28 cellular contexts compared by ENCODE assay signal in genomic region chr4:5842456-5842855, GRCh38. TPM values are rescaled to one million over a fixed set of nuclear protein-coding genes. Genes with fewer than 3 reads are reported as not detected.
"Had no signal": no experiment of that assay in that cellular context is flagged by ENCODE, and none has a peak within 500 bp of the region (broad histone marks: within the 10 kb centered on the region; RNA-seq: fewer than 3 reads in every experiment).

No MANE protein-coding gene starts in this region.

- H3K4me3 Mint-ChIP-seq: effector memory CD8-positive, alpha-beta T cell; mesothelial cell of epicardium; naive B cell; natural killer cell treated with Interleukin-12 subunit alpha and Interleukin-12 subunit beta and Interleukin-15 and Interleukin-18, amount 100 ng/mL, for 72 hours; stimulated activated memory B cell treated with anti-CD40 and anti-IgM and Interleukin-4, amounts not matched to agents 10 μg/mL and 1 μg/mL and 100 μg/mL, for 72 hours; stimulated activated naive CD8-positive, alpha-beta T cell treated with anti-CD3 and anti-CD28 coated beads, Interleukin-15, Interleukin-2, amounts not matched to agents 100 ng/mL and 50 ng/mL, for 24 hours had no signal

- H3K27ac Mint-ChIP-seq: effector memory CD8-positive, alpha-beta T cell; mesothelial cell of epicardium; naive B cell; natural killer cell treated with Interleukin-12 subunit alpha and Interleukin-12 subunit beta and Interleukin-15 and Interleukin-18, amount 100 ng/mL, for 72 hours; stimulated activated memory B cell treated with anti-CD40 and anti-IgM and Interleukin-4, amounts not matched to agents 10 μg/mL and 1 μg/mL and 100 μg/mL, for 72 hours; stimulated activated naive CD8-positive, alpha-beta T cell treated with anti-CD3 and anti-CD28 coated beads, Interleukin-15, Interleukin-2, amounts not matched to agents 100 ng/mL and 50 ng/mL, for 24 hours had no signal

- H3K9me3 ChIP-seq: gastrocnemius medialis, heart left ventricle, left lung, mucosa of descending colon, ovary, psoas muscle, spleen, thoracic aorta, upper lobe of left lung had no signal

- FAIRE-seq: endometrium, islet of Langerhans, urothelium cell line had no signal

- DNase-seq: cortex of kidney; effector memory CD8-positive, alpha-beta T cell; gastrocnemius medialis; heart left ventricle; left cardiac atrium; left lung; mesenchymal stem cell; mucosa of descending colon; naive B cell; occipital lobe; ovary; posterior cingulate gyrus; psoas muscle; right cardiac atrium; spleen; stimulated activated CD4-positive, alpha-beta T cell treated with anti-CD3 and anti-CD28 coated beads, Interleukin-4, amount 100 ng/mL, for 4 hours; upper lobe of left lung had no signal

- H3K4me3 ChIP-seq: gastrocnemius medialis, heart left ventricle, hepatocyte, left lung, mucosa of descending colon, ovary, psoas muscle, skin epidermis, spleen, thoracic aorta, tibial nerve, upper lobe of left lung had no signal

- H3K36me3 Mint-ChIP-seq: natural killer cell treated with Interleukin-12 subunit alpha and Interleukin-12 subunit beta and Interleukin-15 and Interleukin-18, amount 100 ng/mL, for 72 hours; stimulated activated memory B cell treated with anti-CD40 and anti-IgM and Interleukin-4, amounts not matched to agents 10 μg/mL and 1 μg/mL and 100 μg/mL, for 72 hours had no signal

- H3K27me3 Mint-ChIP-seq: stimulated activated naive CD8-positive, alpha-beta T cell treated with anti-CD3 and anti-CD28 coated beads, Interleukin-15, Interleukin-2, amounts not matched to agents 100 ng/mL and 50 ng/mL, for 24 hours had no signal

- H3K9me3 Mint-ChIP-seq: effector memory CD8-positive, alpha-beta T cell; mesothelial cell of epicardium; natural killer cell treated with Interleukin-12 subunit alpha and Interleukin-12 subunit beta and Interleukin-15 and Interleukin-18, amount 100 ng/mL, for 72 hours; stimulated activated naive CD8-positive, alpha-beta T cell treated with anti-CD3 and anti-CD28 coated beads, Interleukin-15, Interleukin-2, amounts not matched to agents 100 ng/mL and 50 ng/mL, for 24 hours had no signal

- H3K36me3 ChIP-seq: gastrocnemius medialis, heart left ventricle, left lung, ovary, spleen, thoracic aorta, tibial nerve, upper lobe of left lung had no signal

- H3K4me1 ChIP-seq: psoas muscle, spleen, tibial nerve had no signal

- H3K4me1 Mint-ChIP-seq: stimulated activated memory B cell treated with anti-CD40 and anti-IgM and Interleukin-4, amounts not matched to agents 10 μg/mL and 1 μg/mL and 100 μg/mL, for 72 hours had no signal

- H3K27ac ChIP-seq: gastrocnemius medialis, heart left ventricle, hepatocyte, left lung, ovary, psoas muscle, skin epidermis, spleen, thoracic aorta, tibial nerve, upper lobe of left lung had no signal

- ATAC-seq: effector memory CD8-positive, alpha-beta T cell; gastrocnemius medialis; heart left ventricle; left cardiac atrium; left lung; mucosa of descending colon; natural killer cell treated with Interleukin-12 subunit alpha and Interleukin-12 subunit beta and Interleukin-15 and Interleukin-18, amount 100 ng/mL, for 72 hours; psoas muscle; right cardiac atrium; stimulated activated memory B cell treated with anti-CD40 and anti-IgM and Interleukin-4, amounts not matched to agents 10 μg/mL and 1 μg/mL and 100 μg/mL, for 72 hours had no signal

- H3K27me3 ChIP-seq: gastrocnemius medialis, heart left ventricle, hepatocyte, left lung, ovary, spleen, tibial nerve, upper lobe of left lung had no signal

RNA-seq across cellular contexts. Expression of gene CRMP1, which starts 50.4 kb away (rescaled TPM):
- total RNA-seq: natural killer cell treated with Interleukin-12 subunit alpha and Interleukin-12 subunit beta and Interleukin-15 and Interleukin-18, amount 100 ng/mL, for 72 hours had no signal
